Comparison of ENCODE assay signal across 1 cellular context in the genomic region with DNA sequence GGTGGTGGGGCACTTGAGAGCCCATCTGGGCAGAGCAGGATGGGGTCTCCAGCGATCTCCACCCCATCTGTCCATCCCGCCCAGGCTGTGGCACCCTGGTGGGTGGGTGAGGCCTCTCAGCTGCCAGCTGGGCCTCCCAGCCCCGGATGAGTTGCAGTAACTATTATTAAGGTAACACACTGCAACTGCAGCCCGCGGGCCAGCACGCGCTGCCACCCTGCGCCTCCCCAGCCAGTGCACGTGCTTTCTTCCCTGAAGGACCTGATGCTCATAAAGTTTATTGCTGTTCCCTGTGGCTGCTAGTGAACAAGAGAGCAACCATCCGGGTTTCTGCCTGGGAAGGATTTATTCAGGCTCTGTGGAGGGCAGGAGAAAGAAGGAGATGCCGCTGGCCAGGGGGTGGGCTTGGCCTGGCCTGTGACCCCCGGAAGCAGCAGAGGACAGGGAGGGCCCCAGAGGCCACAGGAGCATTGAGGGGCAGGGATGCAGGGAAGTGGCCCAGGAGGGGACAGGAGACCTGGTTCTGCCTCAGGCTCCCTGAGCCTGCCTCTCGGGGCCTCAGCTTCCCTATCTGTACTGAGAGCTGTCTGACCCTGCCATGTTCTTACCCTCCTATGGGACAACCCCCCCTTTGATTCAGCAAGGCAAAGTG.
TF ChIP-seq lines count a peak whose summit lies in the region.

No MANE protein-coding gene starts in this region.

TF ChIP-seq in IMR-90, 13 proteins besides CTCF, POLR2A, EP300 and RAD21:
- TF ChIP-seq RFX5 (IDR thresholded peaks at IDR 0.05; ENCODE audit: low read depth, low read length) (no peak), CHD1 (IDR thresholded peaks at IDR 0.05; ENCODE audit: low read depth, low read length) (no peak), BHLHE40 (IDR thresholded peaks at IDR 0.05; ENCODE audit: low read depth, low read length) (no peak), CEBPB (IDR thresholded peaks at IDR 0.05; ENCODE audit: low read depth, low read length) (no peak), MAZ (IDR thresholded peaks at IDR 0.05; ENCODE audit: borderline replicate concordance, low read depth, low read length) (no peak), RCOR1 (IDR thresholded peaks at IDR 0.05; ENCODE audit: insufficient replicate concordance, low read length) (no peak), MAFK (IDR thresholded peaks at IDR 0.05; ENCODE audit: low read depth, low read length) (no peak), MXI1 (IDR thresholded peaks at IDR 0.05; ENCODE audit: borderline replicate concordance, low read depth, low read length) (no peak), FOS (IDR thresholded peaks at IDR 0.05; ENCODE audit: low read depth, low read length) (no peak), SMC3 (IDR thresholded peaks at IDR 0.05; ENCODE audit: low read depth, low read length) (no peak), NFE2L2 (IDR thresholded peaks at IDR 0.05; ENCODE audit: low read depth, low read length) (no peak)
- TF ChIP-seq, protein P1, sequence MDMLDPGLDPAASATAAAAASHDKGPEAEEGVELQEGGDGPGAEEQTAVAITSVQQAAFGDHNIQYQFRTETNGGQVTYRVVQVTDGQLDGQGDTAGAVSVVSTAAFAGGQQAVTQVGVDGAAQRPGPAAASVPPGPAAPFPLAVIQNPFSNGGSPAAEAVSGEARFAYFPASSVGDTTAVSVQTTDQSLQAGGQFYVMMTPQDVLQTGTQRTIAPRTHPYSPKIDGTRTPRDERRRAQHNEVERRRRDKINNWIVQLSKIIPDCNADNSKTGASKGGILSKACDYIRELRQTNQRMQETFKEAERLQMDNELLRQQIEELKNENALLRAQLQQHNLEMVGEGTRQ (IDR thresholded peaks at IDR 0.05; ENCODE audit: low read depth, low read length), result no peak
- TF ChIP-seq, protein P2, sequence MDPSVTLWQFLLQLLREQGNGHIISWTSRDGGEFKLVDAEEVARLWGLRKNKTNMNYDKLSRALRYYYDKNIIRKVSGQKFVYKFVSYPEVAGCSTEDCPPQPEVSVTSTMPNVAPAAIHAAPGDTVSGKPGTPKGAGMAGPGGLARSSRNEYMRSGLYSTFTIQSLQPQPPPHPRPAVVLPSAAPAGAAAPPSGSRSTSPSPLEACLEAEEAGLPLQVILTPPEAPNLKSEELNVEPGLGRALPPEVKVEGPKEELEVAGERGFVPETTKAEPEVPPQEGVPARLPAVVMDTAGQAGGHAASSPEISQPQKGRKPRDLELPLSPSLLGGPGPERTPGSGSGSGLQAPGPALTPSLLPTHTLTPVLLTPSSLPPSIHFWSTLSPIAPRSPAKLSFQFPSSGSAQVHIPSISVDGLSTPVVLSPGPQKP (IDR thresholded peaks at IDR 0.05; ENCODE audit: borderline replicate concordance, low read depth, low read length), result no peak
TF ChIP-seq in IMR-90: peak in this region for 0.
